In genomic region chr11:65424200-65425104, GRCh38 we compare ENCODE assay signal across 8 cellular contexts. TPM values are rescaled to one million over a fixed set of nuclear protein-coding genes. Genes with fewer than 3 reads are reported as not detected.
DNase-seq lines count a peak whose midpoint lies in the region; ATAC-seq, FAIRE-seq and TF ChIP-seq lines count a peak whose summit lies in the region.

No MANE protein-coding gene starts in this region.

- peaks cover 0 to 5% of the 10 kb centered on the region in 2 donors for H3K36me3 ChIP-seq in esophagus (ENCODE audit: control insufficient read depth in 2 of 2, insufficient read depth in 2 of 2, low read length in 1 of 2)
- H3K36me3 ChIP-seq in upper lobe of right lung, result peaks cover 41% of the 10 kb centered on the region

- H3K9me3 ChIP-seq in esophagus (ENCODE audit: control insufficient read depth in 2 of 2, insufficient read depth in 1 of 2, low read depth in 1 of 2, low read length in 1 of 2), result no peaks in the 10 kb centered on the region
- H3K9me3 ChIP-seq in upper lobe of right lung, result no peaks in the 10 kb centered on the region

- intact Hi-C loops in activated CD8-positive, alpha-beta T cell treated with anti-CD3 and anti-CD28 coated beads for 36 hours (cut with micrococcal nuclease), result loop anchor here (2.0 to 5.0 kb wide), 3 partner anchors 42 to 148 kb away; partner anchors contain the start of genes FAM89B, SLC25A45 and ZNRD2
- intact Hi-C loops in upper lobe of right lung (cut with DNase I), result loop anchor here (5.0 kb wide), 1 partner anchor 78 kb away; no protein-coding TSS in a partner anchor

- peaks cover 35% of the 10 kb centered on the region for H3K4me1 Mint-ChIP-seq in activated CD8-positive, alpha-beta T cell treated with anti-CD3 and anti-CD28 coated beads for 36 hours (ENCODE audit: low read depth)
- peaks cover 94% of the 10 kb centered on the region for H3K4me1 Mint-ChIP-seq in nephron progenitor cell

- H3K9me3 Mint-ChIP-seq in activated CD8-positive, alpha-beta T cell treated with anti-CD3 and anti-CD28 coated beads for 36 hours, result no peaks in the 10 kb centered on the region
- no peaks in the 10 kb centered on the region for H3K9me3 Mint-ChIP-seq in nephron progenitor cell

- H3K27me3 ChIP-seq in esophagus (ENCODE audit: control insufficient read depth in 1 of 2, insufficient read depth in 2 of 2, low read length in 2 of 2), result no peaks in the 10 kb centered on the region
- no peaks in the 10 kb centered on the region for H3K27me3 ChIP-seq in upper lobe of right lung

- 0 to 3% methylated on average over 18 of the region's 18 CpGs for WGBS in esophagus, 2 donors

- no peak for FAIRE-seq in urothelium cell line (lab: Jason Lieb, UNC)

- peaks cover 72% of the 10 kb centered on the region for H3K36me3 Mint-ChIP-seq in activated CD8-positive, alpha-beta T cell treated with anti-CD3 and anti-CD28 coated beads for 36 hours (ENCODE audit: low read depth)
- no peaks in the 10 kb centered on the region for H3K36me3 Mint-ChIP-seq in nephron progenitor cell (ENCODE audit: low read depth)

- POLR2A ChIA-PET in activated CD8-positive, alpha-beta T cell treated with anti-CD3 and anti-CD28 coated beads for 36 hours (lab: Charles Lee), result interaction anchor here (0.6 to 21.0 kb wide), 41 partner anchors 7 to 646 kb away, joined by 3 to 4842 read pairs (median 5); partner anchors contain the start of genes CFL1, EHBP1L1, FAM89B and FAU

- peak overlapping the region; percentile 98 for H3K27ac Mint-ChIP-seq in activated CD8-positive, alpha-beta T cell treated with anti-CD3 and anti-CD28 coated beads for 36 hours
- peak overlapping the region; percentile 81 for H3K27ac Mint-ChIP-seq in nephron progenitor cell

- H3K27me3 Mint-ChIP-seq in activated CD8-positive, alpha-beta T cell treated with anti-CD3 and anti-CD28 coated beads for 36 hours, result peaks cover 8% of the 10 kb centered on the region
- no peaks in the 10 kb centered on the region for H3K27me3 Mint-ChIP-seq in nephron progenitor cell (ENCODE audit: low read depth, poor library complexity)

- CTCF ChIA-PET in activated CD8-positive, alpha-beta T cell treated with anti-CD3 and anti-CD28 coated beads for 36 hours (lab: Charles Lee), result interaction anchor here (1.8 to 15.1 kb wide), 3 partner anchors 8 to 79 kb away, joined by 4 to 448 read pairs (median 11); partner anchors contain the start of gene MALAT1

- no peak for ATAC-seq in activated CD8-positive, alpha-beta T cell treated with anti-CD3 and anti-CD28 coated beads for 36 hours
- no peak for ATAC-seq in upper lobe of right lung

- peaks cover 2 to 4% of the 10 kb centered on the region in 2 donors for H3K4me1 ChIP-seq in esophagus (ENCODE audit: control insufficient read depth in 2 of 2, insufficient read depth in 2 of 2, low read length in 1 of 2)
- H3K4me1 ChIP-seq in upper lobe of right lung, result peaks cover 34% of the 10 kb centered on the region

- peak overlapping the region; percentile 99 for H3K27ac ChIP-seq in esophagus (ENCODE audit: low read depth in 2 of 2, low read length in 1 of 2)
- peak overlapping the region; percentile 100 for H3K27ac ChIP-seq in upper lobe of right lung

- TF ChIP-seq CTCF in activated CD8-positive, alpha-beta T cell treated with anti-CD3 and anti-CD28 coated beads for 36 hours (IDR thresholded peaks at IDR 0.05), result no peak
- TF ChIP-seq CTCF in nephron progenitor cell (IDR thresholded peaks at IDR 0.05), result no peak
- TF ChIP-seq CTCF in upper lobe of right lung (IDR thresholded peaks at IDR 0.05), result no peak

- H3K4me3 ChIP-seq in esophagus (ENCODE audit: low read depth in 1 of 2, low read length in 2 of 2) (peak overlapping the region; percentile 87 to 100), upper lobe of right lung (peak overlapping the region; percentile 98)

- DNase-seq in stimulated activated CD4-positive, alpha-beta T cell treated with anti-CD3 and anti-CD28 coated beads, Interleukin-12 subunit alpha, Interleukin-12 subunit beta, amount 100 ng/mL, for 4 hours, result peak; percentile 70
- DNase-seq in stimulated activated CD4-positive, alpha-beta T cell treated with anti-CD3 and anti-CD28 coated beads, Interleukin-2, amount 100 ng/mL, for 48 hours, result no peak
- peak; percentile 80 for DNase-seq in activated CD8-positive, alpha-beta T cell treated with anti-CD3 and anti-CD28 coated beads for 36 hours
- DNase-seq in nephron progenitor cell, result no peak
- peak; percentile 79 for DNase-seq in upper lobe of right lung
- DNase-seq in iPS-NIHi11 (ENCODE audit: low spot score), result no peak
- DNase-seq in urothelium cell line (ENCODE audit: low spot score), result no peak

- H3K4me3 Mint-ChIP-seq in activated CD8-positive, alpha-beta T cell treated with anti-CD3 and anti-CD28 coated beads for 36 hours, result peak overlapping the region; percentile 89
- peak overlapping the region; percentile 95 for H3K4me3 Mint-ChIP-seq in nephron progenitor cell

RNA-seq across cellular contexts. Expression of gene NEAT1, which starts 1.9 kb away (rescaled TPM):
- 100 to 1,000 TPM; 313 to 358 TPM for total RNA-seq in activated CD8-positive, alpha-beta T cell treated with anti-CD3 and anti-CD28 coated beads for 36 hours
- polyA plus RNA-seq in esophagus, result 1,000 to 10,000 TPM in 1 of 2 donors, 100 to 1,000 TPM in 1; 536 to 1,203 TPM
- total RNA-seq in upper lobe of right lung, result 1,120 TPM

RNA-seq across cellular contexts. Expression of gene FRMD8, which starts 38.0 kb away (rescaled TPM):
- total RNA-seq in activated CD8-positive, alpha-beta T cell treated with anti-CD3 and anti-CD28 coated beads for 36 hours, result 10 to 100 TPM; 26.8 to 33.3 TPM
- 10 to 100 TPM; 25.2 to 27.8 TPM for polyA plus RNA-seq in esophagus
- 37.1 TPM for total RNA-seq in upper lobe of right lung

RNA-seq across cellular contexts. Expression of gene SLC25A45, which starts 42.0 kb away (rescaled TPM):
- 10 to 100 TPM; 12.8 to 14.4 TPM for total RNA-seq in activated CD8-positive, alpha-beta T cell treated with anti-CD3 and anti-CD28 coated beads for 36 hours
- polyA plus RNA-seq in esophagus, result 1 to 10 TPM; 2.4 to 6.0 TPM
- 11.5 TPM for total RNA-seq in upper lobe of right lung

Comparison
In these comparisons a context has a peak if more than half of its experiments do, and no peak if none do; other contexts are left out.
1. DNase-seq: peak in stimulated activated CD4-positive, alpha-beta T cell treated with anti-CD3 and anti-CD28 coated beads, Interleukin-12 subunit alpha, Interleukin-12 subunit beta, amount 100 ng/mL, for 4 hours (single experiment), activated CD8-positive, alpha-beta T cell treated with anti-CD3 and anti-CD28 coated beads for 36 hours (single experiment) and upper lobe of right lung (single experiment); none in stimulated activated CD4-positive, alpha-beta T cell treated with anti-CD3 and anti-CD28 coated beads, Interleukin-2, amount 100 ng/mL, for 48 hours (0 of 2), nephron progenitor cell (single experiment), iPS-NIHi11 (single experiment) and urothelium cell line (single experiment).